6 cellular contexts compared by ENCODE assay signal in the genomic region with DNA sequence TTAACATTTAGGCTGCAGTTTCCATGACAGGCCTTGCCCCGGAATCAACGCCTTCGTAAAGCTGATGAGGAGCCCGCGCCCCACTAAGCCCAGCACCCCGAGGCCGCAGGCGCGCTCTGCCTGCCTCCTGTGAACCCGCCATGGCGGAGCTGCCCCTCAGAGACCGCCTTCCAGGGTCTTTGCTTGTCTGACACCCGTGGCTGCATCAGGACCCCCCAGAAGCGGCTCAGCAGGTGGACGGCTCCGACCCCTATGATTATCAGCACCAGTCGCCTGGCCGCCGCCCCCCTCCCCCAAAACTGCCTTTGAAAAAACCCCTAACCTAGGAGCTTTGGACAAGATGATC.
A peak's percentile ranks its signal among the peaks of the same experiment; 100 is the strongest.
DNase-seq lines count a peak whose midpoint lies in the region.

No MANE protein-coding gene starts in this region.

- H3K4me3 ChIP-seq in ACC112 (ENCODE audit: low read depth, low read length): peak overlapping the region; percentile 98
- peak overlapping the region; percentile 99 for H3K4me3 ChIP-seq in SK-N-MC
- H3K4me3 ChIP-seq in iPS-18c (ENCODE audit: insufficient read depth, low read depth, low read length): peak overlapping the region; percentile 100

- H3K9me3 ChIP-seq in SK-N-MC (ENCODE audit: low read depth, low read length) (no peaks in the 10 kb centered on the region), iPS-18c (ENCODE audit: control insufficient read depth, insufficient read depth, low read length) (no peaks in the 10 kb centered on the region)

- peak overlapping the region; percentile 97 for H3K9ac ChIP-seq in SK-N-MC (ENCODE audit: insufficient read length)

- peak overlapping the region; percentile 98 for H2AFZ ChIP-seq in ACC112 (ENCODE audit: low read length, unreplicated experiment)

- DNase-seq in SK-N-MC (ENCODE audit: low read depth, low spot score) (no peak), cerebellar cortex (ENCODE audit: low spot score) (no peak), OCI-M1 (lab: John Stamatoyannopoulos, UW) (no peak), NCI-H146 (lab: John Stamatoyannopoulos, UW) (no peak)

- H3K27ac ChIP-seq in ACC112 (ENCODE audit: low read depth, low read length): peak overlapping the region; percentile 45
- peak overlapping the region; percentile 79 for H3K27ac ChIP-seq in SK-N-MC

- peaks cover 35% of the 10 kb centered on the region for H3K79me2 ChIP-seq in ACC112 (ENCODE audit: control insufficient read depth, insufficient read depth, low read length, unreplicated experiment)

- peaks cover 24% of the 10 kb centered on the region for H3K4me1 ChIP-seq in ACC112 (ENCODE audit: control insufficient read depth, insufficient read depth, low read length, unreplicated experiment)

- H3K36me3 ChIP-seq in ACC112 (ENCODE audit: insufficient read depth, low read length) (peaks cover 19% of the 10 kb centered on the region; the same call in 1 of the 2 replicates), SK-N-MC (ENCODE audit: insufficient read depth, low read length) (peaks cover 46% of the 10 kb centered on the region)

- no peaks in the 10 kb centered on the region for H3K27me3 ChIP-seq in ACC112 (ENCODE audit: insufficient read depth, low read length)
